In the genomic region with DNA sequence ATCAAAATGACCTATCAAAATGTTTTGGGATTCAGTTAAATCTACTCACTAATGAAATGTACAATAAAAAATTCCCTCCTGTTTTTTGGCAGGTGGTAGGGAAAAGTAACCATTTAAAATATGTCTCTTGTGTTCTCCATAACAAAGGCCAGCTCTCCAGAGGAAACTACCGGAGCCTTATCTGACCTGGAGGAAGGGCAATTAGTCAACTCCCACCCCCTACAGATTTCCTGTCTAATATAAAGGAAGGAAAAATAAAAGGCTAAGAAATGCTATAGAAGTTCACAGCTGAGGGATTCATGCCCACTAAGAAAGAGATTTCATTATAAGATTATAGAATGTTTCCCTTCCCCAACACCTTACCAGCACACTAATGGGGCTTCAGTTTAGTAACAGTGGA, we compare ENCODE assay signal across 27 cellular contexts.
DNase-seq lines count a peak whose midpoint lies in the region; ATAC-seq, FAIRE-seq and TF ChIP-seq lines count a peak whose summit lies in the region.
"Had no signal": no experiment of that assay in that cellular context is flagged by ENCODE, and none has a peak within 500 bp of the region (broad histone marks: within the 10 kb centered on the region; RNA-seq: fewer than 3 reads in every experiment).

No MANE protein-coding gene starts in this region.

- H3K27ac ChIP-seq in liver (ENCODE audit: low read depth in 1 of 2, low read length in 2 of 2) (no peak overlapping the region), HepG2 (ENCODE audit: extremely low read length, insufficient read depth, low read length) (no peak overlapping the region), iPS-20b (ENCODE audit: low read length) (peak overlapping the region; percentile 79)
- H3K27ac ChIP-seq: body of pancreas, colonic mucosa, thyroid gland had no signal

- H3K9me3 ChIP-seq in liver (ENCODE audit: control insufficient read depth in 4 of 4, low read length in 3 of 4) = no peaks in the 10 kb centered on the region
- no peaks in the 10 kb centered on the region for H3K9me3 ChIP-seq in HepG2 (ENCODE audit: low read length)
- no peaks in the 10 kb centered on the region for H3K9me3 ChIP-seq in iPS-20b (ENCODE audit: insufficient read depth, low read depth, low read length)
- H3K9me3 ChIP-seq: body of pancreas, colonic mucosa, thyroid gland had no signal

- H3K9me3 Mint-ChIP-seq in WTC11 = peaks cover 10% of the 10 kb centered on the region
- H3K9me3 Mint-ChIP-seq: activated CD4-positive, alpha-beta T cell treated with anti-CD3 and anti-CD28 coated beads, Interleukin-2, amount 10 ng/mL, durations not matched to agents 24 days and 14 days; activated naive CD8-positive, alpha-beta T cell treated with anti-CD3 and anti-CD28 coated beads, Interleukin-2, amount 50 U/mL, for 24 hours; neural crest cell; T-cell had no signal

- H2AFZ ChIP-seq in HepG2 (ENCODE audit: low read length) = no peak overlapping the region

- no peak for FAIRE-seq in HepG2 (lab: Jason Lieb, UNC)
- FAIRE-seq: small intestine, TTC549 had no signal

- DNase-seq in HepG2 (ENCODE audit: low spot score) (no peak), WTC11 (ENCODE audit: low spot score) (no peak)
- DNase-seq: activated CD4-positive, alpha-beta T cell treated with anti-CD3 and anti-CD28 coated beads, Interleukin-2, amount 10 ng/mL, durations not matched to agents 24 days and 14 days; activated CD8-positive, alpha-beta memory T cell treated with anti-CD3 and anti-CD28 coated beads, Interleukin-2, amount 50 U/mL, for 4 hours; activated naive CD8-positive, alpha-beta T cell treated with anti-CD3 and anti-CD28 coated beads, Interleukin-2, amount 50 U/mL, for 24 hours; body of pancreas; C1 segment of cervical spinal cord; colonic mucosa; hippocampal formation; KG1; left cardiac atrium; NCI-H2081; NCI-H524 treated with DMSO at 0.1 percent for 48 hours; SHP77; small intestine; stimulated activated CD4-positive, alpha-beta T cell treated with anti-CD3 and anti-CD28 coated beads, Interleukin-2, amount 100 ng/mL, for 48 hours; stimulated activated naive CD4-positive, alpha-beta T cell treated with Interleukin-2 at 50 U/mL for 16 hours; T-cell; thyroid gland had no signal

- CTCF ChIA-PET in HepG2 (lab: Yijun Ruan, JAX; ENCODE audit: low intra/inter-chr PET ratio, low total read pairs) = no interaction called here
- CTCF ChIA-PET in WTC11 (lab: Charles Lee) = no interaction called here

- intact Hi-C loops in HepG2 (cut with micrococcal nuclease; ENCODE audit: unreplicated experiment) = no loop called here

- H3K27me3 ChIP-seq in liver (ENCODE audit: control insufficient read depth in 4 of 4, insufficient read depth in 4 of 4, low read length in 3 of 4) (no peaks in the 10 kb centered on the region), HepG2 (ENCODE audit: control insufficient read depth in 1 of 2, insufficient read depth in 2 of 2, low read length in 2 of 2) (no peaks in the 10 kb centered on the region), iPS-20b (ENCODE audit: insufficient read depth, low read length) (no peaks in the 10 kb centered on the region)
- H3K27me3 ChIP-seq: body of pancreas, colonic mucosa, thyroid gland had no signal

- no peak for TF ChIP-seq EP300 in HepG2 (IDR thresholded peaks at IDR 0.05; ENCODE audit: low read depth in 2 of 2, low read length in 2 of 2)
- TF ChIP-seq EP300 in HepG2 (CRISPR knock-in tag; IDR thresholded peaks at IDR 0.05; ENCODE audit: borderline replicate concordance) = no peak

- in situ Hi-C loops in HepG2 (cut with HindIII; ENCODE audit: extremely low pct_ligation_motif_present, low pct_unique_long_range_greater_than_20kb) = no loop called here

- H3K4me3 Mint-ChIP-seq in WTC11 = no peak overlapping the region
- H3K4me3 Mint-ChIP-seq: activated CD4-positive, alpha-beta T cell treated with anti-CD3 and anti-CD28 coated beads, Interleukin-2, amount 10 ng/mL, durations not matched to agents 24 days and 14 days; activated naive CD8-positive, alpha-beta T cell treated with anti-CD3 and anti-CD28 coated beads, Interleukin-2, amount 50 U/mL, for 24 hours; neural crest cell; T-cell had no signal

- POLR2A ChIA-PET in HepG2 (lab: Yijun Ruan, JAX) (no interaction called here), WTC11 (lab: Charles Lee) (no interaction called here)

- peaks cover 11% of the 10 kb centered on the region for H3K36me3 Mint-ChIP-seq in WTC11
- H3K36me3 Mint-ChIP-seq: T-cell had no signal

- H3K36me3 ChIP-seq in liver (ENCODE audit: control insufficient read depth in 4 of 4, insufficient read depth in 3 of 4, low read depth in 1 of 4, low read length in 3 of 4) (no peaks in the 10 kb centered on the region), HepG2 (replicated peaks in 1 of 2; ENCODE audit: control insufficient read depth in 1 of 2, insufficient read depth in 2 of 2, low read length in 2 of 2) (no peaks in the 10 kb centered on the region), iPS-20b (ENCODE audit: insufficient read depth, low read depth, low read length) (no peaks in the 10 kb centered on the region)
- H3K36me3 ChIP-seq: colonic mucosa, thyroid gland had no signal

- ATAC-seq in HepG2 = no peak
- peak; percentile 94 for ATAC-seq in WTC11
- ATAC-seq in GM18907 (IDR thresholded peaks at IDR 0.05; ENCODE audit: unreplicated experiment) = no peak
- no peak for ATAC-seq in GM18873 (IDR thresholded peaks at IDR 0.05; ENCODE audit: low FRiP score, unreplicated experiment)
- ATAC-seq in HG03196 (IDR thresholded peaks at IDR 0.05; ENCODE audit: unreplicated experiment) = no peak
- no peak for ATAC-seq in GM18520 (IDR thresholded peaks at IDR 0.05; ENCODE audit: unreplicated experiment)
- ATAC-seq: activated naive CD8-positive, alpha-beta T cell treated with anti-CD3 and anti-CD28 coated beads, Interleukin-2, amount 50 U/mL, for 24 hours; body of pancreas; left cardiac atrium; T-cell had no signal

- no peak overlapping the region for H3K9ac ChIP-seq in liver (ENCODE audit: low read depth in 1 of 2, low read length in 2 of 2)
- H3K9ac ChIP-seq in HepG2 (ENCODE audit: insufficient read depth, low read depth, low read length) = no peak overlapping the region
- no peak overlapping the region for H3K9ac ChIP-seq in iPS-20b (ENCODE audit: low read depth, low read length)

- BruUV-seq in HepG2 (replicated peaks; lab: Mats Ljungman, UMichigan) = no TSS peak

- no peaks in the 10 kb centered on the region for H3K27me3 Mint-ChIP-seq in WTC11 (ENCODE audit: low read depth)
- H3K27me3 Mint-ChIP-seq: activated CD4-positive, alpha-beta T cell treated with anti-CD3 and anti-CD28 coated beads, Interleukin-2, amount 10 ng/mL, durations not matched to agents 24 days and 14 days had no signal

- H3K27ac Mint-ChIP-seq in WTC11 = peak overlapping the region; percentile 46
- H3K27ac Mint-ChIP-seq: activated CD4-positive, alpha-beta T cell treated with anti-CD3 and anti-CD28 coated beads, Interleukin-2, amount 10 ng/mL, durations not matched to agents 24 days and 14 days; activated naive CD8-positive, alpha-beta T cell treated with anti-CD3 and anti-CD28 coated beads, Interleukin-2, amount 50 U/mL, for 24 hours; T-cell had no signal

- no peak overlapping the region for H3K4me3 ChIP-seq in liver (ENCODE audit: low read depth in 1 of 3, low read length in 3 of 3)
- H3K4me3 ChIP-seq in HepG2 (replicated peaks in 1 of 3; ENCODE audit: insufficient read depth in 1 of 3, low read depth in 2 of 3, low read length in 3 of 3) = no peak overlapping the region
- no peak overlapping the region for H3K4me3 ChIP-seq in iPS-20b (ENCODE audit: low read length)
- H3K4me3 ChIP-seq: body of pancreas, colonic mucosa, thyroid gland had no signal

- TF ChIP-seq CTCF in liver (IDR thresholded peaks at IDR 0.05; ENCODE audit: low read depth, low read length, missing input control) (no peak), HepG2 (CRISPR knock-in tag; IDR thresholded peaks at IDR 0.05) (no peak), WTC11 (IDR thresholded peaks at IDR 0.05) (no peak)

- 68% methylated on average over 1 of the region's 1 CpG for WGBS in liver
- 0% methylated on average over 1 of the region's 1 CpG for WGBS in HepG2 (ENCODE audit: low lambda C conversion rate)

- no peaks in the 10 kb centered on the region for H3K79me2 ChIP-seq in HepG2 (ENCODE audit: insufficient read depth, low read length)

- peaks cover 32% of the 10 kb centered on the region for H3K4me1 Mint-ChIP-seq in WTC11
- H3K4me1 Mint-ChIP-seq: activated CD4-positive, alpha-beta T cell treated with anti-CD3 and anti-CD28 coated beads, Interleukin-2, amount 10 ng/mL, durations not matched to agents 24 days and 14 days; activated naive CD8-positive, alpha-beta T cell treated with anti-CD3 and anti-CD28 coated beads, Interleukin-2, amount 50 U/mL, for 24 hours; T-cell had no signal

- no peaks in the 10 kb centered on the region for H3K4me1 ChIP-seq in liver (ENCODE audit: control insufficient read depth in 4 of 4, insufficient read depth in 4 of 4, low read length in 3 of 4)
- no peaks in the 10 kb centered on the region for H3K4me1 ChIP-seq in HepG2 (ENCODE audit: insufficient read depth, low read length)
- peaks cover 13% of the 10 kb centered on the region; the same call in 1 of the 2 replicates for H3K4me1 ChIP-seq in iPS-20b (ENCODE audit: insufficient read depth, low read length)
- H3K4me1 ChIP-seq: body of pancreas, colonic mucosa, thyroid gland had no signal

- H3K4me2 ChIP-seq in HepG2 (ENCODE audit: low read depth, low read length) = no peak overlapping the region

- TF ChIP-seq RAD21 in liver (IDR thresholded peaks at IDR 0.05) (no peak), HepG2 (CRISPR knock-in tag; IDR thresholded peaks at IDR 0.05) (no peak)

- H4K20me1 ChIP-seq in HepG2 (ENCODE audit: insufficient read depth, low read length) = no peaks in the 10 kb centered on the region

- TF ChIP-seq POLR2A in HepG2 (IDR thresholded peaks at IDR 0.05; ENCODE audit: insufficient read depth in 1 of 2, low read depth in 2 of 2, low read length in 2 of 2) = no peak

TF ChIP-seq in liver, 16 proteins besides CTCF, POLR2A, EP300 and RAD21 (continues in another document):
- no peak for TF ChIP-seq RXRA (IDR thresholded peaks at IDR 0.05)
- no peak for TF ChIP-seq JUND (IDR thresholded peaks at IDR 0.05)
- no peak for TF ChIP-seq SP1 (IDR thresholded peaks at IDR 0.05)
- no peak for TF ChIP-seq GABPA (IDR thresholded peaks at IDR 0.05 in 1 of 2, conservative IDR thresholded peaks at IDR 0.05 in 1 of 2)
- no peak for TF ChIP-seq FOXA2 (IDR thresholded peaks at IDR 0.05)
- TF ChIP-seq NR2F2 (IDR thresholded peaks at IDR 0.05) = peak; percentile 26

TF ChIP-seq in HepG2, 621 proteins besides CTCF, POLR2A, EP300 and RAD21 (continues in another document):
- TF ChIP-seq FOXK1 (CRISPR knock-in tag; IDR thresholded peaks at IDR 0.05; ENCODE audit: borderline replicate concordance, low read depth) (no peak), ZSCAN29 (CRISPR knock-in tag; conservative IDR thresholded peaks at IDR 0.05) (no peak), ZNF484 (CRISPR knock-in tag; IDR thresholded peaks at IDR 0.05; ENCODE audit: borderline replicate concordance, low read depth) (no peak)

TF ChIP-seq in WTC11, 78 proteins besides CTCF, POLR2A, EP300 and RAD21 (continues in another document):
- no peak for TF ChIP-seq ATF3 (CRISPR knock-in tag; conservative IDR thresholded peaks at IDR 0.05)
- TF ChIP-seq ZNF416 (CRISPR knock-in tag; IDR thresholded peaks at IDR 0.05) = no peak
- no peak for TF ChIP-seq ESRRA (CRISPR knock-in tag; IDR thresholded peaks at IDR 0.05; ENCODE audit: borderline replicate concordance)
